Comparison of ENCODE assay signal across 9 cellular contexts in the genomic region with DNA sequence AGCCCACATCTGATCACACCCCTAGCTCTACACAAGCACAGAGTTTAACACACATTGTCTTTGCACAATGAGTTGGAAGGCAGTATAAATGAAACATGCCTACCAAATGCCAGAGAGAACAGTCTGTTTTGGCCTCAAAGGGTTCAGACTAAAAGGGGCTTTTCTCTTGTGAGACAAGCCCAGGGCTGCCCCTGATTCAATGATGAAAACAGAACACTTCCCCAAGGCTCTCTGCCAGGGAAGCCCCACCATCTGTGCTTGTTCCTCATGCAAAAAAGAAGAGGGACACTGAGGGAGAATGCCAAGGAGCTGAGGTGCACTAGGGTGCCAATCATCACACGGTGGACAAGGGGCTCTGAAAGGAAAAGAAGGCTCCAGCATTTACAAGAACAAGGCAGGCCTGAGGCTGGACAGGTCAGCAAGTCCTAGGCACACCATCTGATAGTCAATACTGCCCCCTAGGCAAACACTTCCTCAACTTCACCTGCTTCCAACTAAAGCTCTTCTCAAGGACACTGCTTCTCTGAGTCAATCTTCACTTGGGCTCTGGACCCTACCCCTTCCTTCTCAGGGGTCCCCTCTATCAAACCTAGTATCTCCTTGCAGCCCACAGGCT. TPM values are rescaled to one million over a fixed set of nuclear protein-coding genes. Genes with fewer than 3 reads are reported as not detected.
DNase-seq lines count a peak whose midpoint lies in the region; ATAC-seq, FAIRE-seq and TF ChIP-seq lines count a peak whose summit lies in the region.
"Had no signal": no experiment of that assay in that cellular context is flagged by ENCODE, and none has a peak within 500 bp of the region (broad histone marks: within the 10 kb centered on the region; RNA-seq: fewer than 3 reads in every experiment).

No MANE protein-coding gene starts in this region.

- POLR2A ChIA-PET in A673 (lab: Charles Lee; ENCODE audit: low non-redundant PET) = no interaction called here
- POLR2A ChIA-PET in CD8-positive, alpha-beta T cell (lab: Charles Lee) = no interaction called here

- no peaks in the 10 kb centered on the region for H4K20me1 ChIP-seq in OCI-LY3 (ENCODE audit: insufficient read depth, low read length)

- H3K9me3 Mint-ChIP-seq in CD8-positive, alpha-beta T cell = no peaks in the 10 kb centered on the region

- H3K9me3 ChIP-seq in A673 (ENCODE audit: low read depth, low read length, poor library complexity, severe bottlenecking) = no peaks in the 10 kb centered on the region
- H3K9me3 ChIP-seq in OCI-LY3 (ENCODE audit: insufficient read depth, low read length) = no peaks in the 10 kb centered on the region
- H3K9me3 ChIP-seq in CD8-positive, alpha-beta T cell (ENCODE audit: low read length) = no peaks in the 10 kb centered on the region
- H3K9me3 ChIP-seq: neutrophil had no signal

- no peak for DNase-seq in A673 (ENCODE audit: low spot score)
- peak; percentile 21 for DNase-seq in GM19239 (ENCODE audit: insufficient read length, low spot score)
- peak; percentile 54 for DNase-seq in fibroblast of pulmonary artery (ENCODE audit: low read depth)
- no peak for DNase-seq in CD8-positive, alpha-beta T cell
- no peak for DNase-seq in NCI-H1105 treated with DMSO at 0.1 percent for 48 hours (lab: John Stamatoyannopoulos, UW)

- no peak overlapping the region for H3K4me3 Mint-ChIP-seq in CD8-positive, alpha-beta T cell

- TF ChIP-seq CTCF in A673 (conservative IDR thresholded peaks at IDR 0.05; ENCODE audit: low read depth, low read length) (peak; percentile 47), OCI-LY3 (IDR thresholded peaks at IDR 0.05; ENCODE audit: low read depth, low read length) (peak; percentile 69), fibroblast of pulmonary artery (IDR thresholded peaks at IDR 0.05; ENCODE audit: low read length, missing control alignments) (peak; percentile 40)
- TF ChIP-seq CTCF in CD8-positive, alpha-beta T cell (IDR thresholded peaks at IDR 0.05) = no peak

- no peaks in the 10 kb centered on the region for H3K4me1 Mint-ChIP-seq in CD8-positive, alpha-beta T cell (ENCODE audit: low read depth)

- H3K27me3 Mint-ChIP-seq in CD8-positive, alpha-beta T cell (ENCODE audit: low read depth) = no peaks in the 10 kb centered on the region

- intact Hi-C loops in A673 (cut with micrococcal nuclease; ENCODE audit: unreplicated experiment) = no loop called here
- intact Hi-C loops in CD8-positive, alpha-beta T cell (cut with DNase I, micrococcal nuclease) = loop anchor here in 1 of 2 experiments (5.0 kb wide), 1 partner anchor 59 kb away; no protein-coding TSS in a partner anchor

- no peak overlapping the region for H3K27ac Mint-ChIP-seq in CD8-positive, alpha-beta T cell

- no peak for FAIRE-seq in GM19239 (lab: Jason Lieb, UNC)

- 0 out of 2 replicates have a peak overlapping the region, but pooled peaks have one; percentile 9 for H3K9ac ChIP-seq in OCI-LY3 (ENCODE audit: low read length)

- H3K36me3 Mint-ChIP-seq in CD8-positive, alpha-beta T cell = peaks cover 45% of the 10 kb centered on the region

- H3K27me3 ChIP-seq in A673 (replicated peaks; ENCODE audit: insufficient read depth, low read depth, low read length, poor library complexity) (no peaks in the 10 kb centered on the region), OCI-LY3 (ENCODE audit: low read depth, low read length) (no peaks in the 10 kb centered on the region)
- H3K27me3 ChIP-seq in CD8-positive, alpha-beta T cell (ENCODE audit: insufficient read depth, low read length) = no peaks in the 10 kb centered on the region
- H3K27me3 ChIP-seq: neutrophil had no signal

- H3K27ac ChIP-seq in A673 (ENCODE audit: low read depth, low read length, poor library complexity, severe bottlenecking) = no peak overlapping the region
- H3K27ac ChIP-seq in OCI-LY3 (ENCODE audit: low read length) = peak overlapping the region; percentile 69
- H3K27ac ChIP-seq in CD8-positive, alpha-beta T cell (ENCODE audit: low read depth, low read length) = no peak overlapping the region
- H3K27ac ChIP-seq: neutrophil had no signal

- H2AFZ ChIP-seq in OCI-LY3 (ENCODE audit: low read depth, low read length) = no peak overlapping the region

- no peaks in the 10 kb centered on the region for H3K36me3 ChIP-seq in A673 (ENCODE audit: insufficient read depth, low read length, poor library complexity, severe bottlenecking)
- H3K36me3 ChIP-seq in OCI-LY3 (replicated peaks; ENCODE audit: low read depth, low read length) = no peaks in the 10 kb centered on the region
- peaks cover 5% of the 10 kb centered on the region for H3K36me3 ChIP-seq in CD8-positive, alpha-beta T cell (ENCODE audit: insufficient read depth, low read length)

- ATAC-seq in CD8-positive, alpha-beta T cell = no peak
- no peak for ATAC-seq in GM21526 (IDR thresholded peaks at IDR 0.05; ENCODE audit: low FRiP score, unreplicated experiment)
- ATAC-seq in HG03175 (IDR thresholded peaks at IDR 0.05; ENCODE audit: unreplicated experiment) = no peak

- CTCF ChIA-PET in A673 (lab: Charles Lee) = interaction anchor here (0.7 kb wide), 1 partner anchor 27 kb away, joined by 3 read pairs; no protein-coding TSS in a partner anchor
- CTCF ChIA-PET in CD8-positive, alpha-beta T cell (lab: Charles Lee) = interaction anchor here (1.2 to 1.7 kb wide), 3 partner anchors 27 to 58 kb away, joined by 3 to 5 read pairs (median 4); no protein-coding TSS in a partner anchor

- H3K4me1 ChIP-seq in A673 (ENCODE audit: insufficient read depth, low read length, poor library complexity, severe bottlenecking) = no peaks in the 10 kb centered on the region
- H3K4me1 ChIP-seq in OCI-LY3 (ENCODE audit: low read length) = peaks cover 44% of the 10 kb centered on the region
- H3K4me1 ChIP-seq in CD8-positive, alpha-beta T cell (ENCODE audit: insufficient read depth, low read length) = no peaks in the 10 kb centered on the region

- H3K79me2 ChIP-seq in OCI-LY3 (ENCODE audit: low read length) = no peaks in the 10 kb centered on the region

- H3K4me3 ChIP-seq in A673 (ENCODE audit: low read depth, low read length, poor library complexity, severe bottlenecking) = no peak overlapping the region
- no peak overlapping the region for H3K4me3 ChIP-seq in OCI-LY3 (ENCODE audit: low read length)
- no peak overlapping the region for H3K4me3 ChIP-seq in fibroblast of pulmonary artery (replicated peaks; ENCODE audit: low read depth, low read length)
- H3K4me3 ChIP-seq in CD8-positive, alpha-beta T cell (ENCODE audit: low read depth, low read length) = no peak overlapping the region

- BruUV-seq in A673 (replicated peaks; lab: Mats Ljungman, UMichigan) = no TSS peak

- H3K4me2 ChIP-seq in OCI-LY3 (ENCODE audit: low read length) = peak overlapping the region; percentile 49

RNA-seq across cellular contexts. Expression of a gene that starts 37.5 kb away (rescaled TPM):
- total RNA-seq in A673 (2021) = 1.1 and 1.5 TPM in 2 replicates
- total RNA-seq in CD8-positive, alpha-beta T cell = under 1 TPM; 0.65 to 0.78 TPM

Comparison
In these comparisons a context has a peak if more than half of its experiments do, and no peak if none do; other contexts are left out.
1. DNase-seq: peak in GM19239 (single experiment) and fibroblast of pulmonary artery (single experiment); none in A673 (single experiment), CD8-positive, alpha-beta T cell (0 of 7) and NCI-H1105 treated with DMSO at 0.1 percent for 48 hours (single experiment).